12 cellular contexts compared by ENCODE assay signal in genomic region chr2:8796878-8797550, GRCh38.
DNase-seq lines count a peak whose midpoint lies in the region; ATAC-seq, FAIRE-seq and TF ChIP-seq lines count a peak whose summit lies in the region.
"Had no signal": no experiment of that assay in that cellular context is flagged by ENCODE, and none has a peak within 500 bp of the region (broad histone marks: within the 10 kb centered on the region; RNA-seq: fewer than 3 reads in every experiment).

No MANE protein-coding gene starts in this region.

- no peak for FAIRE-seq in urothelium cell line (lab: Jason Lieb, UNC)

- TF ChIP-seq CTCF in nephron (IDR thresholded peaks at IDR 0.05; ENCODE audit: unreplicated experiment in 3 of 3): no peak

- peak overlapping the region; percentile 45 for H3K27ac Mint-ChIP-seq in activated T-cell treated with anti-CD3 and anti-CD28 coated beads, Interleukin-2, amount 50 U/mL, for 24 hours
- H3K27ac Mint-ChIP-seq in nephron: peak overlapping the region; percentile 3 to 54 (median 9)
- H3K27ac Mint-ChIP-seq: natural killer cell treated with Interleukin-12 subunit alpha and Interleukin-12 subunit beta and Interleukin-15 and Interleukin-18, amount 100 ng/mL, for 72 hours had no signal

- H3K4me1 Mint-ChIP-seq in activated T-cell treated with anti-CD3 and anti-CD28 coated beads, Interleukin-2, amount 50 U/mL, for 24 hours (ENCODE audit: low read depth): peaks cover 21% of the 10 kb centered on the region
- H3K4me1 Mint-ChIP-seq in nephron: peaks cover 6% of the 10 kb centered on the region

- H3K27me3 Mint-ChIP-seq in activated T-cell treated with anti-CD3 and anti-CD28 coated beads, Interleukin-2, amount 50 U/mL, for 24 hours: no peaks in the 10 kb centered on the region
- no peaks in the 10 kb centered on the region for H3K27me3 Mint-ChIP-seq in nephron (ENCODE audit: low read depth)
- H3K27me3 Mint-ChIP-seq: natural killer cell treated with Interleukin-12 subunit alpha and Interleukin-12 subunit beta and Interleukin-15 and Interleukin-18, amount 100 ng/mL, for 72 hours had no signal

- peak; percentile 66 for ATAC-seq in GM21717 (IDR thresholded peaks at IDR 0.05; ENCODE audit: unreplicated experiment)
- peak; percentile 62 for ATAC-seq in HG03521 (IDR thresholded peaks at IDR 0.05; ENCODE audit: unreplicated experiment)
- ATAC-seq: natural killer cell treated with Interleukin-12 subunit alpha and Interleukin-12 subunit beta and Interleukin-15 and Interleukin-18, amount 100 ng/mL, for 72 hours had no signal

- H3K9me3 Mint-ChIP-seq in activated T-cell treated with anti-CD3 and anti-CD28 coated beads, Interleukin-2, amount 50 U/mL, for 24 hours: no peaks in the 10 kb centered on the region
- H3K9me3 Mint-ChIP-seq in nephron: no peaks in the 10 kb centered on the region
- H3K9me3 Mint-ChIP-seq: immature natural killer cell; natural killer cell treated with Interleukin-12 subunit alpha and Interleukin-12 subunit beta and Interleukin-15 and Interleukin-18, amount 100 ng/mL, for 72 hours had no signal

- no peak overlapping the region for H3K4me3 Mint-ChIP-seq in activated T-cell treated with anti-CD3 and anti-CD28 coated beads, Interleukin-2, amount 50 U/mL, for 24 hours
- no peak overlapping the region for H3K4me3 Mint-ChIP-seq in nephron
- H3K4me3 Mint-ChIP-seq: immature natural killer cell; natural killer cell treated with Interleukin-12 subunit alpha and Interleukin-12 subunit beta and Interleukin-15 and Interleukin-18, amount 100 ng/mL, for 72 hours had no signal

- H3K36me3 Mint-ChIP-seq in activated T-cell treated with anti-CD3 and anti-CD28 coated beads, Interleukin-2, amount 50 U/mL, for 24 hours (ENCODE audit: low read depth): peaks cover 79% of the 10 kb centered on the region
- H3K36me3 Mint-ChIP-seq in nephron (ENCODE audit: low read depth): peaks cover 70% of the 10 kb centered on the region

- DNase-seq in activated T-cell treated with anti-CD3 and anti-CD28 coated beads, Interleukin-2, amount 50 U/mL, for 24 hours: no peak
- DNase-seq in activated T-cell treated with anti-CD3 and anti-CD28 coated beads, Interleukin-2, amount 50 U/mL, for 1 hour: no peak
- DNase-seq in urothelium cell line (ENCODE audit: low spot score) (no peak), head of caudate nucleus (no peak), DMS53 treated with DMSO at 0.1 percent for 48 hours (lab: John Stamatoyannopoulos, UW; ENCODE audit: unreplicated experiment) (no peak)
- DNase-seq: central memory CD4-positive, alpha-beta T cell; NCI-H2081 treated with DMSO at 0.1 percent for 48 hours had no signal

- intact Hi-C loops in head of caudate nucleus (cut with DNase I): no loop called here
